Comparison of ENCODE assay signal across 1 cellular context in genomic region chr14:100560471-100560870, GRCh38.
TF ChIP-seq lines count a peak whose summit lies in the region.

No MANE protein-coding gene starts in this region.

TF ChIP-seq in H1, 55 proteins besides CTCF, POLR2A, EP300 and RAD21:
- no peak for TF ChIP-seq MAX (IDR thresholded peaks at IDR 0.05)
- no peak for TF ChIP-seq RNF2 (IDR thresholded peaks at IDR 0.05; ENCODE audit: borderline replicate concordance, low read depth, low read length, missing control alignments, poor library complexity, severe bottlenecking)
- TF ChIP-seq BCL11A (IDR thresholded peaks at IDR 0.05; ENCODE audit: low read depth in 2 of 2, low read length in 2 of 2), result no peak
- TF ChIP-seq TEAD4 (IDR thresholded peaks at IDR 0.05; ENCODE audit: low read depth, low read length), result no peak
- TF ChIP-seq NANOG (IDR thresholded peaks at IDR 0.05; ENCODE audit: insufficient read depth, low read depth, low read length, poor library complexity, severe bottlenecking), result no peak
- TF ChIP-seq POLR2AphosphoS5 (IDR thresholded peaks at IDR 0.05; ENCODE audit: low read depth, low read length), result no peak
- TF ChIP-seq RXRA (IDR thresholded peaks at IDR 0.05; ENCODE audit: insufficient read depth, low read depth, low read length), result no peak
